In genomic region chr21:45949928-45950739, GRCh38 we compare ENCODE assay signal across 16 cellular contexts. TPM values are rescaled to one million over a fixed set of nuclear protein-coding genes. Genes with fewer than 3 reads are reported as not detected.
DNase-seq lines count a peak whose midpoint lies in the region; ATAC-seq and TF ChIP-seq lines count a peak whose summit lies in the region.
"Had no signal": no experiment of that assay in that cellular context is flagged by ENCODE, and none has a peak within 500 bp of the region (broad histone marks: within the 10 kb centered on the region; RNA-seq: fewer than 3 reads in every experiment).

No MANE protein-coding gene starts in this region.

- no peak overlapping the region for H4K5ac ChIP-seq in IMR-90 (ENCODE audit: low read depth, low read length)

- no peak overlapping the region for H3K27ac Mint-ChIP-seq in activated CD4-positive, alpha-beta memory T cell treated with anti-CD3 and anti-CD28 coated beads for 36 hours
- H3K27ac Mint-ChIP-seq: activated CD4-positive, alpha-beta T cell treated with anti-CD3 and anti-CD28 coated beads for 36 hours; activated naive CD8-positive, alpha-beta T cell treated with anti-CD3 and anti-CD28 coated beads, Interleukin-2, amount 50 U/mL, for 24 hours; memory B cell; T-helper 1 cell treated with Interleukin-12 subunit alpha and Interleukin-12 subunit beta and Interleukin-4 antibody, amounts not matched to agents 30 μg/mL and 1 μg/mL, for 36 hours had no signal

- no peaks in the 10 kb centered on the region for H3K79me1 ChIP-seq in IMR-90 (ENCODE audit: low read depth in 1 of 2, low read length in 2 of 2)

- H3K27me3 Mint-ChIP-seq in activated CD4-positive, alpha-beta memory T cell treated with anti-CD3 and anti-CD28 coated beads for 36 hours: peaks cover 12% of the 10 kb centered on the region

- H4K8ac ChIP-seq in IMR-90 (ENCODE audit: low read depth in 2 of 2, low read length in 2 of 2): no peak overlapping the region

- in situ Hi-C loops in IMR-90 (cut with MboI; ENCODE audit: low sequenced_read_pairs): no loop called here
- in situ Hi-C loops in KBM-7 (cut with MboI; ENCODE audit: low pct_unique_long_range_greater_than_20kb, low sequenced_read_pairs): no loop called here

- peaks cover 22% of the 10 kb centered on the region; the same call in 1 of the 2 replicates for H3K9me3 ChIP-seq in AG04450 (ENCODE audit: control insufficient read depth, insufficient read depth, low read length)
- no peaks in the 10 kb centered on the region for H3K9me3 ChIP-seq in IMR-90 (ENCODE audit: control insufficient read depth, insufficient read depth, low read length)
- H3K9me3 ChIP-seq in parathyroid adenoma (ENCODE audit: control insufficient read depth, low read length): no peaks in the 10 kb centered on the region
- H3K9me3 ChIP-seq: colonic mucosa had no signal

- H3K9me3 Mint-ChIP-seq in activated CD4-positive, alpha-beta memory T cell treated with anti-CD3 and anti-CD28 coated beads for 36 hours: no peaks in the 10 kb centered on the region
- H3K9me3 Mint-ChIP-seq: activated naive CD8-positive, alpha-beta T cell treated with anti-CD3 and anti-CD28 coated beads, Interleukin-2, amount 50 U/mL, for 24 hours; T-helper 1 cell treated with Interleukin-12 subunit alpha and Interleukin-12 subunit beta and Interleukin-4 antibody, amounts not matched to agents 30 μg/mL and 1 μg/mL, for 36 hours had no signal

- H3K4me1 Mint-ChIP-seq in activated CD4-positive, alpha-beta memory T cell treated with anti-CD3 and anti-CD28 coated beads for 36 hours (ENCODE audit: low read depth): no peaks in the 10 kb centered on the region
- H3K4me1 Mint-ChIP-seq: activated CD4-positive, alpha-beta T cell treated with anti-CD3 and anti-CD28 coated beads for 36 hours; activated naive CD8-positive, alpha-beta T cell treated with anti-CD3 and anti-CD28 coated beads, Interleukin-2, amount 50 U/mL, for 24 hours; memory B cell had no signal

- no peak overlapping the region for H2BK20ac ChIP-seq in IMR-90 (ENCODE audit: low read depth, low read length)

- no peak overlapping the region for H3K23ac ChIP-seq in IMR-90 (ENCODE audit: low read depth, low read length)

- peak overlapping the region; percentile 42; the same call in 1 of the 2 replicates for H3K4ac ChIP-seq in IMR-90 (ENCODE audit: low read depth, low read length)

- H4K91ac ChIP-seq in IMR-90 (ENCODE audit: insufficient read depth, low read depth, low read length): no peak overlapping the region

- CTCF ChIA-PET in AG04450 (lab: Charles Lee): no interaction called here
- CTCF ChIA-PET in IMR-90 (lab: Yijun Ruan, JAX): no interaction called here
- CTCF ChIA-PET in activated CD4-positive, alpha-beta memory T cell treated with anti-CD3 and anti-CD28 coated beads for 36 hours (lab: Charles Lee): no interaction called here

- no TSS peak for BruUV-seq in IMR-90 (replicated peaks; lab: Mats Ljungman, UMichigan)

- H2AK5ac ChIP-seq in IMR-90 (ENCODE audit: low read depth, low read length): no peak overlapping the region

- H2BK5ac ChIP-seq in IMR-90 (ENCODE audit: low read depth, low read length, poor library complexity, severe bottlenecking): no peak overlapping the region

- no peaks in the 10 kb centered on the region for H3K9me1 ChIP-seq in IMR-90 (ENCODE audit: insufficient read depth, low read length)

- H3K27ac ChIP-seq in AG04450 (ENCODE audit: low read depth, low read length): no peak overlapping the region
- H3K27ac ChIP-seq in IMR-90 (ENCODE audit: insufficient read depth, low read length): no peak overlapping the region
- no peak overlapping the region for H3K27ac ChIP-seq in parathyroid adenoma
- H3K27ac ChIP-seq: colonic mucosa had no signal

- no peak overlapping the region for H3K18ac ChIP-seq in IMR-90 (ENCODE audit: low read depth, low read length)

- H3K4me1 ChIP-seq in IMR-90 (ENCODE audit: control insufficient read depth, insufficient read depth, low read length) (peaks cover 5% of the 10 kb centered on the region; the same call in 1 of the 2 replicates), parathyroid adenoma (no peaks in the 10 kb centered on the region)
- H3K4me1 ChIP-seq: colonic mucosa had no signal

- POLR2A ChIA-PET in AG04450 (lab: Yijun Ruan, JAX): no interaction called here
- POLR2A ChIA-PET in IMR-90 (lab: Charles Lee; ENCODE audit: unreplicated experiment): interaction anchor here (0.5 kb wide), 1 partner anchor 17 kb away, joined by 3 read pairs; no protein-coding TSS in a partner anchor
- POLR2A ChIA-PET in activated CD4-positive, alpha-beta memory T cell treated with anti-CD3 and anti-CD28 coated beads for 36 hours (lab: Charles Lee): no interaction called here

- H3K27me3 ChIP-seq in AG04450 (ENCODE audit: control insufficient read depth, insufficient read depth, low read length) (peaks cover 16% of the 10 kb centered on the region), IMR-90 (ENCODE audit: control insufficient read depth, insufficient read depth, low read length) (peaks cover 2% of the 10 kb centered on the region; the same call in 1 of the 2 replicates), parathyroid adenoma (ENCODE audit: control insufficient read depth, insufficient read depth, low read length) (no peaks in the 10 kb centered on the region)
- H3K27me3 ChIP-seq: colonic mucosa had no signal

- no peaks in the 10 kb centered on the region for H3K36me3 ChIP-seq in IMR-90 (ENCODE audit: control insufficient read depth, insufficient read depth, low read length)
- H3K36me3 ChIP-seq in parathyroid adenoma (ENCODE audit: control insufficient read depth, insufficient read depth, low read length): no peaks in the 10 kb centered on the region
- H3K36me3 ChIP-seq: colonic mucosa had no signal

- peak overlapping the region; percentile 78; the same call in 1 of the 2 replicates for H3K14ac ChIP-seq in IMR-90 (replicated peaks; ENCODE audit: low read depth, low read length)

- no peak overlapping the region for H3K56ac ChIP-seq in IMR-90 (ENCODE audit: extremely low read depth, insufficient read depth, low read length)

- ATAC-seq in IMR-90 (ENCODE audit: low read depth): no peak
- ATAC-seq: activated CD4-positive, alpha-beta T cell treated with anti-CD3 and anti-CD28 coated beads for 36 hours; activated naive CD8-positive, alpha-beta T cell treated with anti-CD3 and anti-CD28 coated beads, Interleukin-2, amount 50 U/mL, for 24 hours had no signal

- DNase-seq in AG04450 (ENCODE audit: low read depth, low spot score) (no peak), IMR-90 (no peak), ecto neural progenitor cell (ENCODE audit: low spot score) (peak; percentile 39), putamen (ENCODE audit: low spot score) (no peak), KBM-7 (no peak), CD1c-positive myeloid dendritic cell (ENCODE audit: extremely low spot score) (no peak)
- no peak for DNase-seq in activated CD4-positive, alpha-beta memory T cell treated with anti-CD3 and anti-CD28 coated beads for 36 hours
- DNase-seq: activated CD4-positive, alpha-beta T cell treated with anti-CD3 and anti-CD28 coated beads for 36 hours; activated naive CD8-positive, alpha-beta T cell treated with anti-CD3 and anti-CD28 coated beads, Interleukin-2, amount 50 U/mL, for 24 hours; activated T-cell treated with anti-CD3 and anti-CD28 coated beads, Interleukin-2, amount 50 U/mL, for 1 hour; DND-41; stimulated activated CD4-positive, alpha-beta T cell treated with anti-CD3 and anti-CD28 coated beads, Interleukin-12 subunit alpha, Interleukin-12 subunit beta, amount 100 ng/mL, for 4 hours had no signal

- intact Hi-C loops in IMR-90 (cut with micrococcal nuclease): no loop called here
- intact Hi-C loops in activated CD4-positive, alpha-beta memory T cell treated with anti-CD3 and anti-CD28 coated beads for 36 hours (cut with micrococcal nuclease): no loop called here

- no peaks in the 10 kb centered on the region for H3K36me3 Mint-ChIP-seq in activated CD4-positive, alpha-beta memory T cell treated with anti-CD3 and anti-CD28 coated beads for 36 hours
- H3K36me3 Mint-ChIP-seq: memory B cell had no signal

- no peak overlapping the region for H2BK15ac ChIP-seq in IMR-90 (ENCODE audit: low read depth, low read length)

- no peak for TF ChIP-seq POLR2A in IMR-90 (IDR thresholded peaks at IDR 0.05; ENCODE audit: low read depth, low read length)

- H2AFZ ChIP-seq in IMR-90 (replicated peaks; ENCODE audit: low read length, poor library complexity) (peak overlapping the region; percentile 87), parathyroid adenoma (no peak overlapping the region)

- TF ChIP-seq CTCF in AG04450 (IDR thresholded peaks at IDR 0.05; ENCODE audit: low read depth, low read length) (no peak), IMR-90 (conservative IDR thresholded peaks at IDR 0.05; ENCODE audit: low read depth, low read length) (no peak), parathyroid adenoma (IDR thresholded peaks at IDR 0.05) (no peak)

- WGBS in IMR-90 (ENCODE audit: extremely low coverage in 2 of 2, insufficient read length in 1 of 2), 2 experiments: 83% methylated on average over 25 of the region's 35 CpGs; no CpG with 5 or more reads in 1 of the 2 experiments

- H2BK120ac ChIP-seq in IMR-90 (ENCODE audit: low read depth, low read length): no peak overlapping the region

- H2AK9ac ChIP-seq in IMR-90 (replicated peaks; ENCODE audit: low read depth, low read length, poor library complexity): peak overlapping the region; percentile 61

- dilution Hi-C loops in IMR-90 (cut with HindIII; ENCODE audit: low sequenced_read_pairs, unreplicated experiment): no loop called here

- H3K4me2 ChIP-seq in IMR-90 (ENCODE audit: low read depth, low read length) (peak overlapping the region; percentile 28), parathyroid adenoma (ENCODE audit: low read length) (no peak overlapping the region)

- no peaks in the 10 kb centered on the region for H4K20me1 ChIP-seq in IMR-90 (ENCODE audit: insufficient read depth, low read length)

- H3K4me3 ChIP-seq in AG04450 (ENCODE audit: low read depth, low read length): peak overlapping the region; percentile 17; the same call in 1 of the 2 replicates
- H3K4me3 ChIP-seq in IMR-90 (ENCODE audit: insufficient read depth, low read depth, low read length): no peak overlapping the region
- H3K4me3 ChIP-seq in parathyroid adenoma (ENCODE audit: low read depth, low read length): peak overlapping the region; percentile 0
- H3K4me3 ChIP-seq: colonic mucosa had no signal

- H3K79me2 ChIP-seq in parathyroid adenoma: no peaks in the 10 kb centered on the region

- H3K4me3 Mint-ChIP-seq in activated CD4-positive, alpha-beta memory T cell treated with anti-CD3 and anti-CD28 coated beads for 36 hours: no peak overlapping the region
- H3K4me3 Mint-ChIP-seq: activated CD4-positive, alpha-beta T cell treated with anti-CD3 and anti-CD28 coated beads for 36 hours; activated naive CD8-positive, alpha-beta T cell treated with anti-CD3 and anti-CD28 coated beads, Interleukin-2, amount 50 U/mL, for 24 hours; memory B cell; T-helper 1 cell treated with Interleukin-12 subunit alpha and Interleukin-12 subunit beta and Interleukin-4 antibody, amounts not matched to agents 30 μg/mL and 1 μg/mL, for 36 hours had no signal

- no peak for TF ChIP-seq RAD21 in IMR-90 (IDR thresholded peaks at IDR 0.05; ENCODE audit: low read length)

- H3K9ac ChIP-seq in IMR-90 (ENCODE audit: low read depth, low read length) (no peak overlapping the region), parathyroid adenoma (no peak overlapping the region)

RNA-seq across cellular contexts. Expression of gene COL6A1, which starts 31.4 kb away (rescaled TPM):
- 493 and 591 TPM in 2 replicates for polyA plus RNA-seq in AG04450 (2011; rRNA removed)
- polyA minus RNA-seq in AG04450 (2011; rRNA and poly(A)+ RNA removed): 196 and 210 TPM in 2 replicates
- 173 and 186 TPM in 2 replicates for total RNA-seq in IMR-90 (2012; rRNA removed)
- polyA plus RNA-seq in IMR-90 (2012; rRNA removed): 1,556 and 1,578 TPM in 2 replicates
- 1,992 and 3,331 TPM in 2 replicates for polyA plus RNA-seq in IMR-90 (2012; cell fraction: cytosol; rRNA removed)
- 5,237 and 11,886 TPM in 2 replicates for polyA plus RNA-seq in IMR-90 (2012; cell fraction: nucleus; rRNA removed; ENCODE audit: low replicate concordance)
- under 1 TPM; 0.39 to 0.40 TPM for total RNA-seq in activated CD4-positive, alpha-beta memory T cell treated with anti-CD3 and anti-CD28 coated beads for 36 hours

Comparison
In these comparisons a context has a peak if more than half of its experiments do, and no peak if none do; other contexts are left out.
1. RNA of gene COL6A1, which starts 31.4 kb away (total RNA-seq): 173 to 186 TPM in IMR-90; 0.39 to 0.40 TPM in activated CD4-positive, alpha-beta memory T cell treated with anti-CD3 and anti-CD28 coated beads for 36 hours; every median in the first group is over 100 times any median in the second.